Comparison of ENCODE assay signal across 1 cellular context in genomic region chr17:40281663-40282062, GRCh38.
TF ChIP-seq lines count a peak whose summit lies in the region.

No MANE protein-coding gene starts in this region.

TF ChIP-seq in H1, 55 proteins besides CTCF, POLR2A, EP300 and RAD21:
- TF ChIP-seq TAF7 (optimal IDR thresholded peaks at IDR 0.05; ENCODE audit: borderline replicate concordance, low read depth, low read length), result no peak
- peak; percentile 99 for TF ChIP-seq TEAD4 (IDR thresholded peaks at IDR 0.05; ENCODE audit: low read depth, low read length)
- TF ChIP-seq YY1 (IDR thresholded peaks at IDR 0.05; ENCODE audit: low read depth, low read length), result peak; percentile 62; the same call in 1 of the 2 replicates
- TF ChIP-seq SP4 (IDR thresholded peaks at IDR 0.05; ENCODE audit: low read length), result peak; percentile 27; the same call in 1 of the 2 replicates
- no peak for TF ChIP-seq ATF3 (IDR thresholded peaks at IDR 0.05; ENCODE audit: insufficient read depth, low read depth, low read length)
- peak; percentile 85 for TF ChIP-seq MAX (IDR thresholded peaks at IDR 0.05)
- peak; percentile 74; the same call in 1 of the 2 replicates for TF ChIP-seq SP1 (IDR thresholded peaks at IDR 0.05; ENCODE audit: low read depth, low read length)
- TF ChIP-seq JUND (IDR thresholded peaks at IDR 0.05; ENCODE audit: low read length), result 0 out of 2 replicates have a peak, but pooled peaks have one; percentile 18
- peak; percentile 61; the same call in 1 of the 2 replicates for TF ChIP-seq ATF2 (IDR thresholded peaks at IDR 0.05; ENCODE audit: low read length)
- no peak for TF ChIP-seq PHF8 (conservative IDR thresholded peaks at IDR 0.05; ENCODE audit: low read depth, low read length)
- TF ChIP-seq BRCA1 (IDR thresholded peaks at IDR 0.05; ENCODE audit: low read depth, low read length), result no peak
- TF ChIP-seq E2F6 (IDR thresholded peaks at IDR 0.05), result peak; percentile 16; the same call in 1 of the 2 replicates
- peak; percentile 83 for TF ChIP-seq ASH2L (IDR thresholded peaks at IDR 0.05; ENCODE audit: low read length)
